ENCODE assay signal across 8 cellular contexts in the genomic region with DNA sequence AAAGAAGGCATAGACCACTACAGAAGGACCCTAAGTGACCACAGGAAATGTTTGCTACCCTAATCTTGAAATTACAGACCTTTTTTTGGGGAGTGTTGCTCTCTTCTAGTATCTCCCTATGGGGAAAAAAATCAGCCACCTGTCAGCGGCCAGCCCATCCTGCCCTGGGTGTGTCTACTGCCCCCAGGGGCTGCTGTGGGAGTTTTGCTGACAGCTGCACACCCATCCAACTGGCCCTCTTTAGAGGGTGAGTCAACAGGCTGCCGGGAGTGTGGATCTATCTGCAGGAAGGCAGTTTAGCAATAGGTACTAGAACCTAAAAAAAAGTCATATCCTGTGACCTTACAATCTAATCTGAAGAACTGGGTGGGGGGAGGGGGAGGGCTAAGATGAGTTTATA. TPM values are rescaled to one million over a fixed set of nuclear protein-coding genes. Genes with fewer than 3 reads are reported as not detected.
DNase-seq lines count a peak whose midpoint lies in the region; ATAC-seq and TF ChIP-seq lines count a peak whose summit lies in the region.

No MANE protein-coding gene starts in this region.

- H3K9me3 Mint-ChIP-seq in natural killer cell treated with Interleukin-12 subunit alpha and Interleukin-12 subunit beta and Interleukin-15 and Interleukin-18, amount 100 ng/mL, for 72 hours = no peaks in the 10 kb centered on the region

- DNase-seq in stimulated activated CD4-positive, alpha-beta T cell treated with anti-CD3 and anti-CD28 coated beads, Interleukin-15, amount 100 ng/mL, for 24 hours = peak; percentile 36
- no peak for DNase-seq in stimulated activated CD4-positive, alpha-beta T cell treated with anti-CD3 and anti-CD28 coated beads, Interleukin-4, amount 100 ng/mL, for 24 hours
- DNase-seq in NCI-H748 (lab: John Stamatoyannopoulos, UW; ENCODE audit: unreplicated experiment) (peak; percentile 65), choroid plexus epithelial cell (ENCODE audit: low read depth) (peak; percentile 58), NCI-H446 (lab: John Stamatoyannopoulos, UW) (no peak)
- peak; percentile 86 for DNase-seq in natural killer cell treated with Interleukin-12 subunit alpha and Interleukin-12 subunit beta and Interleukin-15 and Interleukin-18, amount 100 ng/mL, for 72 hours (ENCODE audit: low spot score)
- DNase-seq in effector CD8-positive, alpha-beta T cell (lab: John Stamatoyannopoulos, UW) = no peak

- H3K4me3 Mint-ChIP-seq in natural killer cell treated with Interleukin-12 subunit alpha and Interleukin-12 subunit beta and Interleukin-15 and Interleukin-18, amount 100 ng/mL, for 72 hours = peak overlapping the region; percentile 64

- ATAC-seq in natural killer cell treated with Interleukin-12 subunit alpha and Interleukin-12 subunit beta and Interleukin-15 and Interleukin-18, amount 100 ng/mL, for 72 hours = peak; percentile 89 to 94
- no peak for ATAC-seq in GM19395 (IDR thresholded peaks at IDR 0.05; ENCODE audit: unreplicated experiment)

- H3K4me3 ChIP-seq in choroid plexus epithelial cell (ENCODE audit: low read depth, low read length) = no peak overlapping the region

- no peaks in the 10 kb centered on the region for H3K36me3 Mint-ChIP-seq in natural killer cell treated with Interleukin-12 subunit alpha and Interleukin-12 subunit beta and Interleukin-15 and Interleukin-18, amount 100 ng/mL, for 72 hours

- H3K27ac Mint-ChIP-seq in natural killer cell treated with Interleukin-12 subunit alpha and Interleukin-12 subunit beta and Interleukin-15 and Interleukin-18, amount 100 ng/mL, for 72 hours = peak overlapping the region; percentile 54 to 65

- TF ChIP-seq CTCF in choroid plexus epithelial cell (conservative IDR thresholded peaks at IDR 0.05; ENCODE audit: low read depth, low read length) = peak; percentile 40

- H3K27me3 Mint-ChIP-seq in natural killer cell treated with Interleukin-12 subunit alpha and Interleukin-12 subunit beta and Interleukin-15 and Interleukin-18, amount 100 ng/mL, for 72 hours = peaks cover 12 to 23% of the 10 kb centered on the region in 2 donors

- H3K4me1 Mint-ChIP-seq in natural killer cell treated with Interleukin-12 subunit alpha and Interleukin-12 subunit beta and Interleukin-15 and Interleukin-18, amount 100 ng/mL, for 72 hours (ENCODE audit: low read depth in 2 of 2) = peaks cover 62 to 71% of the 10 kb centered on the region in 2 donors

RNA-seq across cellular contexts. Expression of a gene that starts 0.8 kb away (rescaled TPM):
- 10 to 100 TPM; 23.0 to 36.6 TPM for total RNA-seq in natural killer cell treated with Interleukin-12 subunit alpha and Interleukin-12 subunit beta and Interleukin-15 and Interleukin-18, amount 100 ng/mL, for 72 hours

Comparison
In these comparisons a context has a peak if more than half of its experiments do, and no peak if none do; other contexts are left out.
1. DNase-seq: peak in stimulated activated CD4-positive, alpha-beta T cell treated with anti-CD3 and anti-CD28 coated beads, Interleukin-15, amount 100 ng/mL, for 24 hours (single experiment), NCI-H748 (single experiment), choroid plexus epithelial cell (single experiment) and natural killer cell treated with Interleukin-12 subunit alpha and Interleukin-12 subunit beta and Interleukin-15 and Interleukin-18, amount 100 ng/mL, for 72 hours (single experiment); none in stimulated activated CD4-positive, alpha-beta T cell treated with anti-CD3 and anti-CD28 coated beads, Interleukin-4, amount 100 ng/mL, for 24 hours (single experiment), effector CD8-positive, alpha-beta T cell (single experiment) and NCI-H446 (0 of 2).